Comparison of ENCODE assay signal across 8 cellular contexts in genomic region chr1:18951818-18952391, GRCh38. TPM values are rescaled to one million over a fixed set of nuclear protein-coding genes. Genes with fewer than 3 reads are reported as not detected.
DNase-seq lines count a peak whose midpoint lies in the region; ATAC-seq, FAIRE-seq and TF ChIP-seq lines count a peak whose summit lies in the region.

No MANE protein-coding gene starts in this region.

- H3K9me1 ChIP-seq in endothelial cell of umbilical vein (replicated peaks; ENCODE audit: control insufficient read depth, extremely low read depth, insufficient read depth, low read length): no peaks in the 10 kb centered on the region

- no peak overlapping the region for H3K9ac ChIP-seq in endothelial cell of umbilical vein (replicated peaks; ENCODE audit: extremely low read depth, insufficient read depth, low read length)

- H3K36me3 ChIP-seq in endothelial cell of umbilical vein (ENCODE audit: control insufficient read depth in 2 of 2, extremely low read depth in 1 of 2, insufficient read depth in 2 of 2, low read length in 2 of 2): no peaks in the 10 kb centered on the region

- H3K4me1 ChIP-seq in endothelial cell of umbilical vein (ENCODE audit: control insufficient read depth, extremely low read depth, insufficient read depth, low read length): peaks cover 48% of the 10 kb centered on the region

- H3K9me3 ChIP-seq in endothelial cell of umbilical vein (replicated peaks; ENCODE audit: control insufficient read depth, insufficient read depth, low read length): no peaks in the 10 kb centered on the region

- no peak overlapping the region for H3K4me2 ChIP-seq in endothelial cell of umbilical vein (ENCODE audit: insufficient read depth, low read length)

- TF ChIP-seq CTCF in endothelial cell of umbilical vein (IDR thresholded peaks at IDR 0.05; ENCODE audit: extremely low read depth in 1 of 2, insufficient read depth in 1 of 2, low read depth in 1 of 2, low read length in 2 of 2): no peak

- no peak for TF ChIP-seq POLR2A in endothelial cell of umbilical vein (IDR thresholded peaks at IDR 0.05; ENCODE audit: low read depth, low read length)

- peaks cover 95% of the 10 kb centered on the region for H3K79me2 ChIP-seq in endothelial cell of umbilical vein (ENCODE audit: control insufficient read depth, insufficient read depth, low read length)

- POLR2A ChIA-PET in endothelial cell of umbilical vein (lab: Charles Lee): no interaction called here

- H2AFZ ChIP-seq in endothelial cell of umbilical vein (ENCODE audit: low read depth, low read length): no peak overlapping the region

- no peak for FAIRE-seq in endothelial cell of umbilical vein (lab: Jason Lieb, UNC)

- no peaks in the 10 kb centered on the region for H4K20me1 ChIP-seq in endothelial cell of umbilical vein (replicated peaks; ENCODE audit: control insufficient read depth, extremely low read depth, insufficient read depth, low read length)

- BruUV-seq in endothelial cell of umbilical vein (replicated peaks; lab: Mats Ljungman, UMichigan): no TSS peak

- dilution Hi-C loops in endothelial cell of umbilical vein (cut with MboI; ENCODE audit: extremely low pct_ligation_motif_present, low sequenced_read_pairs): no loop called here

- peak; percentile 39 for ATAC-seq in GM18520 (IDR thresholded peaks at IDR 0.05; ENCODE audit: unreplicated experiment)
- ATAC-seq in HG03196 (IDR thresholded peaks at IDR 0.05; ENCODE audit: unreplicated experiment): peak; percentile 35

- H3K4me3 ChIP-seq in endothelial cell of umbilical vein (replicated peaks in 1 of 3; ENCODE audit: insufficient read depth in 1 of 3, low read depth in 1 of 3, low read length in 3 of 3): no peak overlapping the region

- DNase-seq in activated CD4-positive, alpha-beta T cell treated with anti-CD3 and anti-CD28 coated beads, Interleukin-2, amount 50 U/mL, for 4 hours: peak; percentile 49 to 54
- DNase-seq in endothelial cell of umbilical vein (ENCODE audit: low read depth, low spot score) (no peak), hypothalamus (lab: John Stamatoyannopoulos, UW) (no peak), Ammon's horn (ENCODE audit: low spot score) (no peak), SKM-1 (lab: John Stamatoyannopoulos, UW; ENCODE audit: unreplicated experiment) (no peak)
- peak; percentile 41 to 42 for DNase-seq in stimulated activated CD4-positive, alpha-beta T cell treated with anti-CD3 and anti-CD28 coated beads, Interleukin-1b, Interleukin-23, amount 100 ng/mL, for 4 hours (ENCODE audit: low read depth in 2 of 2)

- peak overlapping the region; percentile 78 for H3K27ac ChIP-seq in endothelial cell of umbilical vein (ENCODE audit: insufficient read depth, low read depth, low read length)

- CTCF ChIA-PET in endothelial cell of umbilical vein (lab: Charles Lee): interaction anchor here (0.9 to 5.5 kb wide), 6 partner anchors 9 to 144 kb away, joined by 3 to 70 read pairs (median 14); no protein-coding TSS in a partner anchor

- no peaks in the 10 kb centered on the region for H3K27me3 ChIP-seq in endothelial cell of umbilical vein (ENCODE audit: control insufficient read depth in 2 of 2, insufficient read depth in 2 of 2, low read length in 2 of 2)

- intact Hi-C loops in endothelial cell of umbilical vein (cut with micrococcal nuclease): no loop called here

TF ChIP-seq in endothelial cell of umbilical vein, 7 proteins besides CTCF, POLR2A, EP300 and RAD21:
- TF ChIP-seq GATA2 (IDR thresholded peaks at IDR 0.05; ENCODE audit: insufficient read depth, insufficient read length, low read depth, low read length) (no peak), JUN (IDR thresholded peaks at IDR 0.05; ENCODE audit: borderline replicate concordance, insufficient read depth, insufficient read length, low read depth) (no peak), POLR2AphosphoS5 (IDR thresholded peaks at IDR 0.05; ENCODE audit: insufficient read depth, low read depth, low read length) (no peak), EZH2 (IDR thresholded peaks at IDR 0.05; ENCODE audit: borderline replicate concordance, low read depth, low read length, severe bottlenecking) (no peak), MYC (IDR thresholded peaks at IDR 0.05; ENCODE audit: low read depth, low read length) (no peak), FOS (IDR thresholded peaks at IDR 0.05; ENCODE audit: borderline replicate concordance, insufficient read depth, low read length) (no peak), MAX (IDR thresholded peaks at IDR 0.05; ENCODE audit: insufficient read depth, insufficient read length) (no peak)

RNA-seq across cellular contexts. Expression of gene IFFO2, which starts 4.6 kb away (rescaled TPM):
- 31.1 and 35.1 TPM in 2 replicates for total RNA-seq in endothelial cell of umbilical vein
- 28.3 and 31.3 TPM in 2 replicates for polyA plus RNA-seq in endothelial cell of umbilical vein
- polyA plus RNA-seq in endothelial cell of umbilical vein (2011; cell fraction: cytosol; rRNA removed): 22.7 and 26.3 TPM in 2 replicates
- 26.9 and 30.2 TPM in 2 replicates for polyA plus RNA-seq in endothelial cell of umbilical vein (2011; cell fraction: nucleus; rRNA removed)
- 23.3 and 30.7 TPM in 2 replicates for polyA plus RNA-seq in endothelial cell of umbilical vein (2012)
- 18.4 and 22.0 TPM in 2 replicates for polyA minus RNA-seq in endothelial cell of umbilical vein
- 2.8 TPM for polyA minus RNA-seq in endothelial cell of umbilical vein (2011; cell fraction: cytosol; rRNA and poly(A)+ RNA removed)
- 18.1 and 20.8 TPM in 2 replicates for polyA minus RNA-seq in endothelial cell of umbilical vein (2011; cell fraction: nucleus; rRNA and poly(A)+ RNA removed)

RNA-seq across cellular contexts. Expression of gene ALDH4A1, which starts 49.5 kb away (rescaled TPM):
- 17.4 and 18.6 TPM in 2 replicates for total RNA-seq in endothelial cell of umbilical vein
- 18.5 and 19.7 TPM in 2 replicates for polyA plus RNA-seq in endothelial cell of umbilical vein
- 14.8 and 15.4 TPM in 2 replicates for polyA plus RNA-seq in endothelial cell of umbilical vein (2011; cell fraction: cytosol; rRNA removed)
- polyA plus RNA-seq in endothelial cell of umbilical vein (2011; cell fraction: nucleus; rRNA removed): 25.8 and 26.6 TPM in 2 replicates
- polyA plus RNA-seq in endothelial cell of umbilical vein (2012): 8.9 and 11.3 TPM in 2 replicates
- 10.3 and 20.1 TPM in 2 replicates for polyA minus RNA-seq in endothelial cell of umbilical vein
- polyA minus RNA-seq in endothelial cell of umbilical vein (2011; cell fraction: cytosol; rRNA and poly(A)+ RNA removed): 10.5 TPM
- 8.3 and 28.2 TPM in 2 replicates for polyA minus RNA-seq in endothelial cell of umbilical vein (2011; cell fraction: nucleus; rRNA and poly(A)+ RNA removed)

Comparison
In these comparisons a context has a peak if more than half of its experiments do, and no peak if none do; other contexts are left out.
1. DNase-seq: peak in activated CD4-positive, alpha-beta T cell treated with anti-CD3 and anti-CD28 coated beads, Interleukin-2, amount 50 U/mL, for 4 hours (2 of 2) and stimulated activated CD4-positive, alpha-beta T cell treated with anti-CD3 and anti-CD28 coated beads, Interleukin-1b, Interleukin-23, amount 100 ng/mL, for 4 hours (2 of 2); none in endothelial cell of umbilical vein (single experiment), hypothalamus (0 of 51), Ammon's horn (single experiment) and SKM-1 (single experiment).